Comparison of ENCODE assay signal across 16 cellular contexts in genomic region chr16:70473446-70474319, GRCh38. TPM values are rescaled to one million over a fixed set of nuclear protein-coding genes. Genes with fewer than 3 reads are reported as not detected.
DNase-seq lines count a peak whose midpoint lies in the region; FAIRE-seq and TF ChIP-seq lines count a peak whose summit lies in the region.
"Had no signal": no experiment of that assay in that cellular context is flagged by ENCODE, and none has a peak within 500 bp of the region (broad histone marks: within the 10 kb centered on the region; RNA-seq: fewer than 3 reads in every experiment).

No MANE protein-coding gene starts in this region.

- FAIRE-seq in H1 (lab: Jason Lieb, UNC) = no peak
- FAIRE-seq: GM18507 had no signal

- TF ChIP-seq POLR2A in H1 (IDR thresholded peaks at IDR 0.05; ENCODE audit: control extremely low read depth in 1 of 2, low read depth in 2 of 2, low read length in 2 of 2) = no peak

- dilution Hi-C loops in mammary epithelial cell (cut with HindIII; ENCODE audit: low sequenced_read_pairs) = no loop called here

- WGBS in H1 (ENCODE audit: extremely low coverage in 1 of 2, insufficient coverage in 1 of 2, insufficient read length in 1 of 2, insufficient replicate concordance in 2 of 2, low coverage in 1 of 2, low lambda C conversion rate in 2 of 2, missing lambda C conversion rate in 1 of 2), 2 experiments = 94% methylated on average over 21 of the region's 21 CpGs; no CpG with 5 or more reads in 1 of the 2 experiments
- 81% methylated on average over 18 of the region's 21 CpGs for WGBS in mammary epithelial cell (ENCODE audit: low coverage, missing lambda C conversion rate)

- H3K56ac ChIP-seq in H1 (replicated peaks; ENCODE audit: insufficient read length, low read depth, low read length) = no peak overlapping the region

- H3K23me2 ChIP-seq in H1 (ENCODE audit: low read depth, low read length) = no peaks in the 10 kb centered on the region

- peak overlapping the region; percentile 25; the same call in 1 of the 2 replicates for H4K8ac ChIP-seq in H1 (ENCODE audit: extremely low read depth, insufficient read depth, low read length)

- H3K4me2 ChIP-seq in OCI-LY1 (ENCODE audit: low read length) (no peak overlapping the region), H1 (ENCODE audit: insufficient read depth in 1 of 2, low read depth in 2 of 2, low read length in 2 of 2) (no peak overlapping the region), mammary epithelial cell (ENCODE audit: insufficient read depth, low read depth, low read length) (no peak overlapping the region)

- DNase-seq in BE2C (no peak), GM10248 (ENCODE audit: extremely low spot score) (no peak), H1 (ENCODE audit: low read depth in 1 of 2, low spot score in 2 of 2) (no peak), posterior vena cava (ENCODE audit: low spot score) (no peak), C1 segment of cervical spinal cord (lab: John Stamatoyannopoulos, UW) (no peak), NOMO-1 treated with dmso at 0.1 percent for 144 hours (lab: John Stamatoyannopoulos, UW; ENCODE audit: unreplicated experiment) (no peak), mammary epithelial cell (no peak)
- DNase-seq: anterior cingulate cortex; NCI-H1092 treated with DMSO at 0.1 percent for 48 hours; NCI-H2227 treated with DMSO at 0.1 percent for 48 hours; stimulated activated CD4-positive, alpha-beta T cell treated with anti-CD3 and anti-CD28 coated beads, Interleukin-2, amount 100 ng/mL, for 24 hours; stimulated activated CD8-positive, alpha-beta memory T cell treated with anti-CD3 and anti-CD28 coated beads, Interleukin-4, amount 100 ng/mL, for 48 hours; transverse colon; WERI-Rb-1 had no signal

- H3K79me1 ChIP-seq in H1 (ENCODE audit: low read depth, low read length) = no peaks in the 10 kb centered on the region

- no peak for TF ChIP-seq EP300 in H1 (IDR thresholded peaks at IDR 0.05; ENCODE audit: borderline replicate concordance in 1 of 2, low read depth in 2 of 2, low read length in 2 of 2)

- H3K4ac ChIP-seq in H1 (replicated peaks; ENCODE audit: insufficient read length, low read depth, low read length) = no peak overlapping the region

- no TSS peak for BruUV-seq in mammary epithelial cell (replicated peaks; lab: Mats Ljungman, UMichigan)

- no peaks in the 10 kb centered on the region for H3K9me3 ChIP-seq in BE2C
- no peaks in the 10 kb centered on the region for H3K9me3 ChIP-seq in OCI-LY1 (ENCODE audit: low read length)
- no peaks in the 10 kb centered on the region for H3K9me3 ChIP-seq in H1 (ENCODE audit: insufficient read depth in 2 of 2, low read depth in 1 of 2, low read length in 1 of 2)
- no peaks in the 10 kb centered on the region for H3K9me3 ChIP-seq in mammary epithelial cell (replicated peaks; ENCODE audit: insufficient read depth, low read length)
- H3K9me3 ChIP-seq: transverse colon had no signal

- in situ Hi-C loops in mammary epithelial cell (cut with MboI; ENCODE audit: low sequenced_read_pairs in 2 of 2) = no loop called here

- H3K27ac ChIP-seq in OCI-LY1 (ENCODE audit: low read depth, low read length, poor library complexity, severe bottlenecking) = no peak overlapping the region
- no peak overlapping the region for H3K27ac ChIP-seq in H1 (ENCODE audit: low read depth, low read length)
- H3K27ac ChIP-seq in mammary epithelial cell (ENCODE audit: insufficient read depth, low read depth, low read length) = no peak overlapping the region
- H3K27ac ChIP-seq: transverse colon, WERI-Rb-1 had no signal

- H2AK5ac ChIP-seq in H1 (ENCODE audit: low read depth, low read length) = no peak overlapping the region

- no peak overlapping the region for H2BK12ac ChIP-seq in H1 (ENCODE audit: low read depth, low read length)

- H3K23ac ChIP-seq in H1 (ENCODE audit: insufficient read length) = no peak overlapping the region

- H4K5ac ChIP-seq in H1 (ENCODE audit: insufficient read length, low read depth, low read length) = no peak overlapping the region

- no peaks in the 10 kb centered on the region for H3K27me3 ChIP-seq in BE2C
- H3K27me3 ChIP-seq in OCI-LY1 (ENCODE audit: insufficient read depth, low read length) = no peaks in the 10 kb centered on the region
- H3K27me3 ChIP-seq in H1 (replicated peaks in 1 of 4; ENCODE audit: control insufficient read depth in 3 of 4, extremely low read depth in 1 of 4, insufficient read depth in 3 of 4, low read length in 3 of 4) = no peaks in the 10 kb centered on the region
- no peaks in the 10 kb centered on the region for H3K27me3 ChIP-seq in mammary epithelial cell (ENCODE audit: insufficient read depth, low read length)
- H3K27me3 ChIP-seq: transverse colon had no signal

- H3K4me1 ChIP-seq in BE2C (peaks cover 16% of the 10 kb centered on the region), OCI-LY1 (ENCODE audit: insufficient read depth, low read length, severe bottlenecking) (peaks cover 15% of the 10 kb centered on the region), H1 (replicated peaks in 1 of 4; ENCODE audit: control insufficient read depth in 3 of 4, insufficient read depth in 4 of 4, low read length in 3 of 4) (peaks cover 0 to 6% (median under 1%) of the 10 kb centered on the region in 4 experiments; a peak in 2 of 7 replicates), mammary epithelial cell (ENCODE audit: insufficient read depth, low read length) (peaks cover 28% of the 10 kb centered on the region)
- H3K4me1 ChIP-seq: transverse colon had no signal

- TF ChIP-seq RAD21 in H1 (IDR thresholded peaks at IDR 0.05 in 1 of 2, conservative IDR thresholded peaks at IDR 0.05 in 1 of 2; ENCODE audit: low read depth in 2 of 2, low read length in 2 of 2) = peak in 1 of 2 experiments; percentile 25; a peak in 1 of 4 replicates

- POLR2A ChIA-PET in GM10248 (lab: Yijun Ruan, JAX) = no interaction called here
- POLR2A ChIA-PET in H1 (lab: Charles Lee; ENCODE audit: partially characterized antibody) = interaction anchor here (1.1 to 4.2 kb wide), 6 partner anchors 9 to 93 kb away, joined by 3 to 36 read pairs (median 5); partner anchors contain the start of genes COG4 and SF3B3

- intact Hi-C loops in posterior vena cava (cut with DNase I) = no loop called here
- intact Hi-C loops in mammary epithelial cell (cut with micrococcal nuclease) = loop anchor here (5.0 kb wide), 1 partner anchor 76 kb away; no protein-coding TSS in a partner anchor

- H2BK5ac ChIP-seq in H1 (ENCODE audit: low read depth, low read length) = 0 out of 2 replicates have a peak overlapping the region, but pooled peaks have one; percentile 35

- CTCF ChIA-PET in GM10248 (lab: Yijun Ruan, JAX) = interaction anchor here (1.6 kb wide), 1 partner anchor 10 kb away, joined by 4 read pairs; no protein-coding TSS in a partner anchor
- CTCF ChIA-PET in H1 (lab: Charles Lee; ENCODE audit: partially characterized antibody) = interaction anchor here (0.6 to 13.6 kb wide), 11 partner anchors 8 to 137 kb away, joined by 3 to 180 read pairs (median 5); no protein-coding TSS in a partner anchor
- CTCF ChIA-PET in mammary epithelial cell (lab: Charles Lee; ENCODE audit: low non-redundant PET) = no interaction called here

- no peak overlapping the region for H3K18ac ChIP-seq in H1 (ENCODE audit: extremely low read depth, low read length)

- no peak overlapping the region for H3K4me3 ChIP-seq in BE2C (ENCODE audit: low read depth, low read length)
- no peak overlapping the region for H3K4me3 ChIP-seq in OCI-LY1 (ENCODE audit: low read depth, low read length, poor library complexity, severe bottlenecking)
- no peak overlapping the region for H3K4me3 ChIP-seq in H1 (ENCODE audit: extremely low read depth in 1 of 4, insufficient read depth in 2 of 4, low read depth in 3 of 4, low read length in 4 of 4)
- H3K4me3 ChIP-seq in mammary epithelial cell (replicated peaks in 1 of 3; ENCODE audit: insufficient read depth in 1 of 3, low read depth in 2 of 3, low read length in 3 of 3) = no peak overlapping the region
- H3K4me3 ChIP-seq: transverse colon had no signal

- TF ChIP-seq CTCF in BE2C (IDR thresholded peaks at IDR 0.05; ENCODE audit: low read depth, low read length) (0 out of 2 replicates have a peak, but pooled peaks have one; percentile 21), GM10248 (IDR thresholded peaks at IDR 0.05; ENCODE audit: control extremely low read depth, extremely low read depth, low read depth, missing control alignments) (peak; percentile 8), OCI-LY1 (IDR thresholded peaks at IDR 0.05; ENCODE audit: low read length) (peak; percentile 35), H1 (IDR thresholded peaks at IDR 0.05; ENCODE audit: control extremely low read depth in 1 of 3, insufficient read depth in 1 of 3, low read depth in 1 of 3, low read length in 3 of 3) (peak in 2 of 3 experiments; percentile 9 to 15; a peak in 2 of 4 replicates), mammary epithelial cell (conservative IDR thresholded peaks at IDR 0.05 in 1 of 2, IDR thresholded peaks at IDR 0.05 in 1 of 2; ENCODE audit: extremely low read depth in 1 of 2, insufficient read depth in 1 of 2, low read depth in 1 of 2, low read length in 2 of 2) (no peak)

- no peaks in the 10 kb centered on the region for H3K79me2 ChIP-seq in OCI-LY1 (ENCODE audit: insufficient read depth, low read length)
- H3K79me2 ChIP-seq in H1 (ENCODE audit: control insufficient read depth in 1 of 2, insufficient read depth in 2 of 2, low read length in 2 of 2) = no peaks in the 10 kb centered on the region
- no peaks in the 10 kb centered on the region for H3K79me2 ChIP-seq in mammary epithelial cell (ENCODE audit: insufficient read depth, low read length)

- no peak overlapping the region for H4K91ac ChIP-seq in H1 (replicated peaks; ENCODE audit: insufficient read length, low read length)

- H3K36me3 ChIP-seq in BE2C (no peaks in the 10 kb centered on the region), OCI-LY1 (ENCODE audit: insufficient read depth, low read length) (peaks cover 14% of the 10 kb centered on the region; the same call in 1 of the 2 replicates), H1 (ENCODE audit: control insufficient read depth in 2 of 4, insufficient read depth in 4 of 4, low read length in 3 of 4) (no peaks in the 10 kb centered on the region), mammary epithelial cell (ENCODE audit: insufficient read depth, low read length) (no peaks in the 10 kb centered on the region)

- no peak overlapping the region for H2BK120ac ChIP-seq in H1 (replicated peaks; ENCODE audit: low read depth, low read length)

- H3K9me2 ChIP-seq in OCI-LY1 (ENCODE audit: low read depth, low read length) = no peaks in the 10 kb centered on the region

- H2AFZ ChIP-seq in OCI-LY1 (ENCODE audit: low read length) (no peak overlapping the region), H1 (ENCODE audit: low read length) (no peak overlapping the region), mammary epithelial cell (ENCODE audit: low read depth, low read length) (no peak overlapping the region)

- H3K9ac ChIP-seq in OCI-LY1 (ENCODE audit: low read length) = no peak overlapping the region
- H3K9ac ChIP-seq in H1 (replicated peaks in 1 of 4; ENCODE audit: extremely low read depth in 1 of 4, low read depth in 3 of 4, low read length in 3 of 4) = no peak overlapping the region
- no peak overlapping the region for H3K9ac ChIP-seq in mammary epithelial cell (ENCODE audit: insufficient read depth, low read length)

- H2BK15ac ChIP-seq in H1 (ENCODE audit: low read length) = no peak overlapping the region

- no peaks in the 10 kb centered on the region for H3F3A ChIP-seq in OCI-LY1 (ENCODE audit: insufficient read depth, low read length)

- H4K20me1 ChIP-seq in OCI-LY1 (ENCODE audit: insufficient read depth, low read length) (no peaks in the 10 kb centered on the region), H1 (replicated peaks in 1 of 2; ENCODE audit: control insufficient read depth in 1 of 2, insufficient read depth in 2 of 2, low read length in 2 of 2) (peaks cover 0 to 2% of the 10 kb centered on the region in 2 experiments), mammary epithelial cell (ENCODE audit: insufficient read depth, low read length) (no peaks in the 10 kb centered on the region)

- no peak overlapping the region for H3K14ac ChIP-seq in H1 (ENCODE audit: insufficient read length)

- H2BK20ac ChIP-seq in H1 (ENCODE audit: low read length) = no peak overlapping the region

RNA-seq across cellular contexts. Expression of gene FCSK, which starts 19.3 kb away (rescaled TPM):
- 35.8 TPM for polyA plus RNA-seq in BE2C (2012; ENCODE audit: insufficient read depth, insufficient read length, low read depth)
- total RNA-seq in H1 (2021; fragmentation: NEBNext Ultra II Directional; extraction: Animal tissue kit (Norgen Biotek cat#: 25700)) = 3.4 and 4.6 TPM in 2 replicates
- polyA plus RNA-seq in H1 (2011; rRNA removed) = 5.1 and 5.5 TPM in 2 replicates
- 4.4 TPM for polyA plus RNA-seq in H1 (2011; cell fraction: cytosol; rRNA removed)
- polyA plus RNA-seq in H1 (2011; cell fraction: nucleus; rRNA removed) = 16.1 TPM
- 4.1 to 5.8 TPM (median 4.7 TPM) in 4 replicates for polyA plus RNA-seq in H1 (2012, experiment 1 of 2)
- 3.7 TPM for polyA plus RNA-seq in H1 (2012, experiment 2 of 2)
- 2.4 TPM for polyA plus RNA-seq in H1 (2013, experiment 1 of 2)
- 2.2 TPM for polyA plus RNA-seq in H1 (2013, experiment 2 of 2)
- 3.7 and 3.9 TPM in 2 replicates for polyA minus RNA-seq in H1 (2011; rRNA and poly(A)+ RNA removed)
- 5.1 TPM for polyA minus RNA-seq in H1 (2011; cell fraction: cytosol; rRNA and poly(A)+ RNA removed)
- polyA minus RNA-seq in H1 (2011; cell fraction: nucleus; rRNA and poly(A)+ RNA removed) = 3.6 TPM
- 10 to 100 TPM; 10.7 to 11.0 TPM for total RNA-seq in posterior vena cava
- total RNA-seq in mammary epithelial cell = 10 to 100 TPM; 12.2 to 12.7 TPM
- polyA plus RNA-seq in mammary epithelial cell = 8.0 TPM
- polyA minus RNA-seq in mammary epithelial cell = 6.9 TPM

RNA-seq across cellular contexts. Expression of gene ST3GAL2, which starts 34.8 kb away (rescaled TPM):
- 60.3 TPM for polyA plus RNA-seq in BE2C (2012; ENCODE audit: insufficient read depth, insufficient read length, low read depth)
- 39.3 and 39.7 TPM in 2 replicates for total RNA-seq in H1 (2021; fragmentation: NEBNext Ultra II Directional; extraction: Animal tissue kit (Norgen Biotek cat#: 25700))
- polyA plus RNA-seq in H1 (2011; rRNA removed) = 14.4 and 30.5 TPM in 2 replicates
- 16.9 TPM for polyA plus RNA-seq in H1 (2011; cell fraction: cytosol; rRNA removed)
- 28.1 TPM for polyA plus RNA-seq in H1 (2011; cell fraction: nucleus; rRNA removed)
- 19.3 to 24.6 TPM (median 22.0 TPM) in 4 replicates for polyA plus RNA-seq in H1 (2012, experiment 1 of 2)
- polyA plus RNA-seq in H1 (2012, experiment 2 of 2) = 19.9 TPM
- 26.7 TPM for polyA plus RNA-seq in H1 (2013, experiment 1 of 2)
- 27.0 TPM for polyA plus RNA-seq in H1 (2013, experiment 2 of 2)
- 33.4 and 49.9 TPM in 2 replicates for polyA minus RNA-seq in H1 (2011; rRNA and poly(A)+ RNA removed)
- polyA minus RNA-seq in H1 (2011; cell fraction: cytosol; rRNA and poly(A)+ RNA removed) = 43.4 TPM
- 43.8 TPM for polyA minus RNA-seq in H1 (2011; cell fraction: nucleus; rRNA and poly(A)+ RNA removed)
- 10 to 100 TPM; 27.7 to 29.4 TPM for total RNA-seq in posterior vena cava
- total RNA-seq in mammary epithelial cell = 10 to 100 TPM; 14.0 to 14.5 TPM
- polyA plus RNA-seq in mammary epithelial cell = 7.9 TPM
- polyA minus RNA-seq in mammary epithelial cell = 48.9 TPM

RNA-seq across cellular contexts. Expression of gene COG4, which starts 49.7 kb away (rescaled TPM):
- 96.7 TPM for polyA plus RNA-seq in BE2C (2012; ENCODE audit: insufficient read depth, insufficient read length, low read depth)
- total RNA-seq in H1 (2021; fragmentation: NEBNext Ultra II Directional; extraction: Animal tissue kit (Norgen Biotek cat#: 25700)) = 46.1 and 52.2 TPM in 2 replicates
- 50.2 and 54.7 TPM in 2 replicates for polyA plus RNA-seq in H1 (2011; rRNA removed)
- polyA plus RNA-seq in H1 (2011; cell fraction: cytosol; rRNA removed) = 48.3 TPM
- 94.1 TPM for polyA plus RNA-seq in H1 (2011; cell fraction: nucleus; rRNA removed)
- 37.1 to 49.2 TPM (median 47.6 TPM) in 4 replicates for polyA plus RNA-seq in H1 (2012, experiment 1 of 2)
- polyA plus RNA-seq in H1 (2012, experiment 2 of 2) = 20.8 TPM
- polyA plus RNA-seq in H1 (2013, experiment 1 of 2) = 32.5 TPM
- 29.9 TPM for polyA plus RNA-seq in H1 (2013, experiment 2 of 2)
- polyA minus RNA-seq in H1 (2011; rRNA and poly(A)+ RNA removed) = 55.9 and 66.3 TPM in 2 replicates
- polyA minus RNA-seq in H1 (2011; cell fraction: cytosol; rRNA and poly(A)+ RNA removed) = 29.0 TPM
- 22.5 TPM for polyA minus RNA-seq in H1 (2011; cell fraction: nucleus; rRNA and poly(A)+ RNA removed)
- total RNA-seq in posterior vena cava = 10 to 100 TPM; 29.3 to 39.1 TPM
- total RNA-seq in mammary epithelial cell = 10 to 100 TPM; 42.7 to 52.0 TPM
- polyA plus RNA-seq in mammary epithelial cell = 35.7 TPM
- polyA minus RNA-seq in mammary epithelial cell = 39.0 TPM

RNA-seq across cellular contexts. Expression of gene SF3B3, which starts 49.9 kb away (rescaled TPM):
- polyA plus RNA-seq in BE2C (2012; ENCODE audit: insufficient read depth, insufficient read length, low read depth) = 117 TPM
- 513 and 521 TPM in 2 replicates for total RNA-seq in H1 (2021; fragmentation: NEBNext Ultra II Directional; extraction: Animal tissue kit (Norgen Biotek cat#: 25700))
- 241 and 261 TPM in 2 replicates for polyA plus RNA-seq in H1 (2011; rRNA removed)
- polyA plus RNA-seq in H1 (2011; cell fraction: cytosol; rRNA removed) = 143 TPM
- polyA plus RNA-seq in H1 (2011; cell fraction: nucleus; rRNA removed) = 373 TPM
- polyA plus RNA-seq in H1 (2012, experiment 1 of 2) = 284 to 337 TPM (median 317 TPM) in 4 replicates
- polyA plus RNA-seq in H1 (2012, experiment 2 of 2) = 63.1 TPM
- polyA plus RNA-seq in H1 (2013, experiment 1 of 2) = 156 TPM
- polyA plus RNA-seq in H1 (2013, experiment 2 of 2) = 141 TPM
- 358 and 477 TPM in 2 replicates for polyA minus RNA-seq in H1 (2011; rRNA and poly(A)+ RNA removed)
- polyA minus RNA-seq in H1 (2011; cell fraction: cytosol; rRNA and poly(A)+ RNA removed) = 133 TPM
- polyA minus RNA-seq in H1 (2011; cell fraction: nucleus; rRNA and poly(A)+ RNA removed) = 217 TPM
- total RNA-seq in posterior vena cava = 100 to 1,000 TPM; 140 to 144 TPM
- total RNA-seq in mammary epithelial cell = 100 to 1,000 TPM; 147 to 305 TPM
- polyA plus RNA-seq in mammary epithelial cell = 107 TPM
- 517 TPM for polyA minus RNA-seq in mammary epithelial cell

Comparison
In these comparisons a context has a peak if more than half of its experiments do, and no peak if none do; other contexts are left out.
1. CTCF ChIP-seq: peak in BE2C (single experiment), GM10248 (single experiment), OCI-LY1 (single experiment) and H1 (2 of 3); none in mammary epithelial cell (0 of 2).